In the genomic region with DNA sequence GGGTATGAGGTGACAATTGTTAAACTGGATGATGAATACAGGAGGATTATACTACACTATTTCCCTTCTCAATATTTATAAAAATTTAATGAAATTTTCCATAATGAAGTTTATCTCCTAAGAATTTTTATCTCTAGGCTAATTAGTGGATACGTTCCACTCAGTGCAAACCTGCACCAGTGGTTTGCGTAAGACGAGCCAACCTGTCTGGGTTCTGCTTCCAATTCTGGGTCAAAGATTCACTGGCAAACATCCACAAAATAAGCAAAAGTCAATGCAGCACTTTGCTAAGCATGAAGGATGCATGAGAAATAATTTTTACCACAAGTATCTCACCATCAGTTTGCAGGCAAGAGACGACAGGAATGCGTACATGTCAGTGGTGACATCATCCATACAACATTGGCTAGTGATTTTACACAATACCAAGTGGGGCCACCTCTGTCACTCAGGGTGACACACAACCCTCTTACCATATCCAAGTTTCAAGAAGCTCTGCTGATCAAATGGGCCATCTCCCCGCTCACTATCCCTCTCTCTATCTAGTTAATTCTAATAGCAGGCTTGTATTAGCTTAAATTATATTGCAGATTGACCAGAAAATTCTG, we compare ENCODE assay signal across 27 cellular contexts.
"Had no signal": no experiment of that assay in that cellular context is flagged by ENCODE, and none has a peak within 500 bp of the region (broad histone marks: within the 10 kb centered on the region; RNA-seq: fewer than 3 reads in every experiment).

No MANE protein-coding gene starts in this region.

- H3K4me3 ChIP-seq: breast epithelium, gastroesophageal sphincter, ovary, prostate gland, sigmoid colon, thoracic aorta, uterus had no signal

- H3K4me1 ChIP-seq: breast epithelium, gastroesophageal sphincter, prostate gland, uterus had no signal

- H3K27me3 ChIP-seq: breast epithelium, gastroesophageal sphincter, ovary, sigmoid colon, uterus had no signal

- FAIRE-seq: colon, endometrium, small intestine, TTC549 had no signal

- H3K9me3 ChIP-seq: breast epithelium, gastroesophageal sphincter, ovary, prostate gland, sigmoid colon, thoracic aorta, uterus had no signal

- DNase-seq: activated CD4-positive, alpha-beta T cell treated with anti-CD3 and anti-CD28 coated beads for 48 hours; activated CD4-positive, alpha-beta T cell treated with anti-CD3 and anti-CD28 coated beads, Interleukin-2, amount 50 U/mL, for 48 hours; activated CD8-positive, alpha-beta memory T cell treated with anti-CD3 and anti-CD28 coated beads for 24 hours; activated effector memory CD4-positive, alpha-beta T cell treated with Interleukin-2 at 50 U/mL for 16 hours; activated naive CD4-positive, alpha-beta T cell treated with anti-CD3 and anti-CD28 coated beads for 36 hours; activated naive CD8-positive, alpha-beta T cell treated with anti-CD3 and anti-CD28 coated beads, Interleukin-2, amount 10 ng/mL, durations not matched to agents 7 days and 5 days; effector CD4-positive, alpha-beta T cell; hippocampal formation; midbrain; naive thymus-derived CD4-positive, alpha-beta T cell; ovary; retina; sigmoid colon; stimulated activated CD4-positive, alpha-beta T cell treated with anti-CD3 and anti-CD28 coated beads, Interleukin-4, amount 100 ng/mL, for 24 hours; T-helper 9 cell; WERI-Rb-1 had no signal

- H3K27ac ChIP-seq: breast epithelium, gastroesophageal sphincter, ovary, prostate gland, sigmoid colon, thoracic aorta, uterus, WERI-Rb-1 had no signal

- ATAC-seq: activated CD4-positive, CD25-positive, alpha-beta regulatory T cell treated with anti-CD3 and anti-CD28 coated beads, Interleukin-2, amount 50 U/mL, for 24 hours; gastroesophageal sphincter; naive thymus-derived CD4-positive, alpha-beta T cell; stimulated activated effector memory CD8-positive, alpha-beta T cell treated with anti-CD3 and anti-CD28 coated beads, Interleukin-12 subunit alpha, Interleukin-12 subunit beta, amount 100 ng/mL, for 72 hours had no signal

- H3K36me3 ChIP-seq: breast epithelium, gastroesophageal sphincter, ovary, prostate gland, sigmoid colon, thoracic aorta, uterus, WERI-Rb-1 had no signal
